In the genomic region with DNA sequence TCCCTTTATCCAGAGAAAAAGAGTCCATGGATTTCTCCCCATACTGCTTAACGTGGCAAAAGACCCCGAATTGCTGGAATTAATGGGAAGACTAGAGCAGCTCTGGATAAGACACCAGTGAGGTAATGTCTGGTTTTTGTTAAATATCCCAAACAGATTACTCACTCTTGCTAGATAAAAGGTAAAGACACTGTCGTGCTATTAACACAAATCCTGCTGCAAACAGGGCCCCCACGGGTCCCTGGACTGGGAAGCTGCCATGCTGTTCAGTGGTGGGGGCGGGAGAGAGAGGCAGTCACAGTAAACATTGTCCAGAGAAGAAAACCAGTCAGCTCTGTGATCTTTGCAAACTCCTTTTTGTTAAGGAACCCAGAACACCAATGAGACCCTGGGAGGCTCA, we compare ENCODE assay signal across 16 cellular contexts. TPM values are rescaled to one million over a fixed set of nuclear protein-coding genes. Genes with fewer than 3 reads are reported as not detected.
A peak's percentile ranks its signal among the peaks of the same experiment; 100 is the strongest.
DNase-seq lines count a peak whose midpoint lies in the region; ATAC-seq, FAIRE-seq and TF ChIP-seq lines count a peak whose summit lies in the region.
"Had no signal": no experiment of that assay in that cellular context is flagged by ENCODE, and none has a peak within 500 bp of the region (broad histone marks: within the 10 kb centered on the region; RNA-seq: fewer than 3 reads in every experiment).

No MANE protein-coding gene starts in this region.

- ATAC-seq in omental fat pad (ENCODE audit: low FRiP score): no peak

- intact Hi-C loops in spleen (cut with DNase I; ENCODE audit: low total_unique reads): loop anchor here (10.0 kb wide), 1 partner anchor 108 kb away; the partner anchor contains the start of gene ENAH

- H3K27ac Mint-ChIP-seq in astrocyte (ENCODE audit: unreplicated experiment): peak overlapping the region; percentile 100
- H3K27ac Mint-ChIP-seq: activated T-helper 2 cell treated with anti-CD3 and anti-CD28 coated beads, Interferon-gamma antibody, Interleukin-2, Interleukin-4, amounts not matched to agents 10 μg/mL and 5 μg/mL and 100 μg/mL, durations not matched to agents 14 hours and 24 hours and 36 hours had no signal

- H3K9ac ChIP-seq in HUES48 (ENCODE audit: low read depth, low read length): no peak overlapping the region
- peak overlapping the region; percentile 83 for H3K9ac ChIP-seq in astrocyte (ENCODE audit: low read length)

- no peak for TF ChIP-seq CTCF in astrocyte (IDR thresholded peaks at IDR 0.05; ENCODE audit: insufficient read depth, low read depth, low read length)
- TF ChIP-seq CTCF in spleen (IDR thresholded peaks at IDR 0.05 in 8 of 11, conservative IDR thresholded peaks at IDR 0.05 in 3 of 11): no peak
- TF ChIP-seq CTCF in omental fat pad (IDR thresholded peaks at IDR 0.05): no peak

- FAIRE-seq in astrocyte (lab: Jason Lieb, UNC): peak; percentile 37
- FAIRE-seq: GM12892, small intestine had no signal

- no peaks in the 10 kb centered on the region for H3K9me3 Mint-ChIP-seq in astrocyte (ENCODE audit: unreplicated experiment)
- H3K9me3 Mint-ChIP-seq: activated T-helper 2 cell treated with anti-CD3 and anti-CD28 coated beads, Interferon-gamma antibody, Interleukin-2, Interleukin-4, amounts not matched to agents 10 μg/mL and 5 μg/mL and 100 μg/mL, durations not matched to agents 14 hours and 24 hours and 36 hours had no signal

- H3K36me3 ChIP-seq in HUES48 (ENCODE audit: control insufficient read depth, insufficient read depth, low read length): no peaks in the 10 kb centered on the region
- no peaks in the 10 kb centered on the region for H3K36me3 ChIP-seq in astrocyte (ENCODE audit: insufficient read depth, low read length)
- no peaks in the 10 kb centered on the region for H3K36me3 ChIP-seq in spleen

- H2AFZ ChIP-seq in astrocyte (ENCODE audit: low read depth, low read length): peak overlapping the region; percentile 24

- peak; percentile 92 for DNase-seq in astrocyte (ENCODE audit: low read depth)
- peak; percentile 43 for DNase-seq in kidney glomerular epithelial cell (lab: John Stamatoyannopoulos, UW)
- DNase-seq in spleen: peak; percentile 17
- no peak for DNase-seq in NK-92 treated with Interleukin-12 subunit alpha and Interleukin-12 subunit beta, amount 100 ng/mL, for 24 hours (lab: John Stamatoyannopoulos, UW)
- no peak for DNase-seq in omental fat pad (ENCODE audit: low spot score)
- no peak for DNase-seq in NCI-H446 (lab: John Stamatoyannopoulos, UW)
- DNase-seq in hepatic stellate cell (ENCODE audit: low spot score): no peak
- DNase-seq: activated CD4-positive, alpha-beta T cell treated with anti-CD3 and anti-CD28 coated beads for 1 hour; cortex of kidney; head of caudate nucleus; MV-4-11; NCI-H748 treated with DMSO at 0.1 percent for 48 hours; small intestine had no signal

- no peaks in the 10 kb centered on the region for H4K20me1 ChIP-seq in astrocyte (ENCODE audit: insufficient read depth, low read length)

- H3K4me3 Mint-ChIP-seq in astrocyte (ENCODE audit: unreplicated experiment): peak overlapping the region; percentile 58

- H3K9me3 ChIP-seq in HUES48 (ENCODE audit: control insufficient read depth, insufficient read depth, low read length) (no peaks in the 10 kb centered on the region), astrocyte (ENCODE audit: insufficient read depth, low read depth, low read length) (no peaks in the 10 kb centered on the region), spleen (no peaks in the 10 kb centered on the region)

- H3K36me3 Mint-ChIP-seq in astrocyte (ENCODE audit: low read depth, unreplicated experiment): no peaks in the 10 kb centered on the region

- TF ChIP-seq POLR2A in spleen (IDR thresholded peaks at IDR 0.05): no peak

- H3K27me3 ChIP-seq in HUES48 (ENCODE audit: control insufficient read depth, insufficient read depth, low read length) (no peaks in the 10 kb centered on the region), astrocyte (ENCODE audit: insufficient read depth, low read length) (no peaks in the 10 kb centered on the region), spleen (replicated peaks in 1 of 7) (no peaks in the 10 kb centered on the region)

- peak overlapping the region; percentile 69 for H3K4me2 ChIP-seq in astrocyte (ENCODE audit: low read length)

- WGBS in spleen, 5 donors: 73 to 92% (median 88%) methylated on average over 5 of the region's 5 CpGs

- H3K4me3 ChIP-seq in HUES48 (ENCODE audit: low read depth, low read length) (no peak overlapping the region), astrocyte (ENCODE audit: insufficient read depth, low read depth, low read length) (no peak overlapping the region), spleen (no peak overlapping the region)

- H3K27ac ChIP-seq in HUES48 (ENCODE audit: low read depth, low read length): peak overlapping the region; percentile 81
- peak overlapping the region; percentile 98 for H3K27ac ChIP-seq in astrocyte (ENCODE audit: low read depth, low read length)
- H3K27ac ChIP-seq in spleen: peak overlapping the region in 2 of 8 donors; percentile 64 to 73

- H3K79me2 ChIP-seq in astrocyte (ENCODE audit: insufficient read depth, low read length): no peaks in the 10 kb centered on the region

- H3K4me1 Mint-ChIP-seq in astrocyte (ENCODE audit: low read depth, unreplicated experiment): peaks cover 64% of the 10 kb centered on the region

- no peaks in the 10 kb centered on the region for H3K27me3 Mint-ChIP-seq in astrocyte (ENCODE audit: low read depth, unreplicated experiment)

- peaks cover 16% of the 10 kb centered on the region for H3K4me1 ChIP-seq in HUES48 (ENCODE audit: control insufficient read depth, insufficient read depth, low read length)
- peaks cover 47% of the 10 kb centered on the region for H3K4me1 ChIP-seq in astrocyte (ENCODE audit: insufficient read depth, low read length)
- peaks cover 25 to 52% (median 36%) of the 10 kb centered on the region in 6 donors for H3K4me1 ChIP-seq in spleen

RNA-seq across cellular contexts. Expression of gene SRP9, which starts 15.2 kb away (rescaled TPM):
- total RNA-seq in astrocyte: 269 and 275 TPM in 2 replicates
- total RNA-seq in spleen: 100 to 1,000 TPM; 145 to 229 (median 159) TPM
- 100 to 1,000 TPM; 167 to 269 (median 210) TPM for polyA plus RNA-seq in spleen
- total RNA-seq in omental fat pad: 100 to 1,000 TPM; 111 to 172 (median 141) TPM

RNA-seq across cellular contexts. Expression of gene EPHX1, which starts 47.5 kb away (rescaled TPM):
- 82.8 and 96.9 TPM in 2 replicates for total RNA-seq in astrocyte
- total RNA-seq in spleen: 10 to 100 TPM; 30.1 to 92.8 (median 81.4) TPM
- 10 to 100 TPM in 2 of 3 donors, 1 to 10 TPM in 1; 3.9 to 12.2 (median 10.7) TPM for polyA plus RNA-seq in spleen
- total RNA-seq in omental fat pad: 100 to 1,000 TPM in 3 of 4 donors, 10 to 100 TPM in 1; 89.0 to 177 (median 156) TPM

Comparison
In these comparisons a context has a peak if more than half of its experiments do, and no peak if none do; other contexts are left out.
1. DNase-seq: peak in astrocyte (single experiment), kidney glomerular epithelial cell (single experiment) and spleen (single experiment); none in NK-92 treated with Interleukin-12 subunit alpha and Interleukin-12 subunit beta, amount 100 ng/mL, for 24 hours (single experiment), omental fat pad (single experiment), NCI-H446 (0 of 2) and hepatic stellate cell (single experiment).